22 cellular contexts compared by ENCODE assay signal in genomic region chr7:92934096-92934495, GRCh38.
DNase-seq lines count a peak whose midpoint lies in the region; ATAC-seq and TF ChIP-seq lines count a peak whose summit lies in the region.
"Had no signal": no experiment of that assay in that cellular context is flagged by ENCODE, and none has a peak within 500 bp of the region (broad histone marks: within the 10 kb centered on the region; RNA-seq: fewer than 3 reads in every experiment).

No MANE protein-coding gene starts in this region.

- peak overlapping the region; percentile 55 for H3K4me2 ChIP-seq in PC-3 (ENCODE audit: low read length)
- H3K4me2 ChIP-seq: BLaER1 treated with 17β-estradiol and CSF1 and Interleukin-3, amounts not matched to agents 10 nM and 100 nM had no signal

- H3F3A ChIP-seq in PC-3 (ENCODE audit: low read length, unreplicated experiment), result no peaks in the 10 kb centered on the region

- H3K27me3 ChIP-seq in PC-3 (ENCODE audit: low read length), result no peaks in the 10 kb centered on the region
- H3K27me3 ChIP-seq: BLaER1 treated with 17β-estradiol and CSF1 and Interleukin-3, amounts not matched to agents 10 nM and 100 nM; SJCRH30 had no signal

- no peak overlapping the region for H3K4me3 Mint-ChIP-seq in Calu3 (ENCODE audit: low read depth, unreplicated experiment)
- H3K4me3 Mint-ChIP-seq in progenitor cell of endocrine pancreas (ENCODE audit: low read depth), result no peak overlapping the region
- H3K4me3 Mint-ChIP-seq in activated CD4-positive, alpha-beta T cell treated with anti-CD3 and anti-CD28 coated beads, Interleukin-2, amount 10 ng/mL, durations not matched to agents 7 days and 5 days, result no peak overlapping the region
- H3K4me3 Mint-ChIP-seq: CD8-positive, alpha-beta memory T cell; HFFc6; IgD-negative memory B cell had no signal

- H3K9me3 Mint-ChIP-seq in Calu3 (ENCODE audit: low read depth, unreplicated experiment), result peaks cover 7% of the 10 kb centered on the region
- peaks cover 9% of the 10 kb centered on the region for H3K9me3 Mint-ChIP-seq in progenitor cell of endocrine pancreas (ENCODE audit: low read depth)
- peaks cover 28% of the 10 kb centered on the region for H3K9me3 Mint-ChIP-seq in activated CD4-positive, alpha-beta T cell treated with anti-CD3 and anti-CD28 coated beads, Interleukin-2, amount 10 ng/mL, durations not matched to agents 7 days and 5 days

- H3K27me3 Mint-ChIP-seq in Calu3 (ENCODE audit: unreplicated experiment), result no peaks in the 10 kb centered on the region
- no peaks in the 10 kb centered on the region for H3K27me3 Mint-ChIP-seq in progenitor cell of endocrine pancreas
- peaks cover 6% of the 10 kb centered on the region for H3K27me3 Mint-ChIP-seq in activated CD4-positive, alpha-beta T cell treated with anti-CD3 and anti-CD28 coated beads, Interleukin-2, amount 10 ng/mL, durations not matched to agents 7 days and 5 days

- no TSS peak for BruUV-seq in Calu3 (replicated peaks; lab: Mats Ljungman, UMichigan)
- BruUV-seq in PC-3 (replicated peaks; lab: Mats Ljungman, UMichigan), result no TSS peak

- ATAC-seq in PC-3, result peak; percentile 97
- ATAC-seq in GM19395 (IDR thresholded peaks at IDR 0.05; ENCODE audit: unreplicated experiment), result no peak
- ATAC-seq in mucosa of descending colon, result no peak

- POLR2A ChIA-PET in PC-3 (lab: Charles Lee; ENCODE audit: unreplicated experiment), result interaction anchor here (1.1 kb wide), 1 partner anchor 78 kb away, joined by 3 read pairs; no protein-coding TSS in a partner anchor
- POLR2A ChIA-PET in activated CD4-positive, alpha-beta T cell treated with anti-CD3 and anti-CD28 coated beads, Interleukin-2, amount 10 ng/mL, durations not matched to agents 7 days and 5 days (lab: Charles Lee), result no interaction called here

- no peak for TF ChIP-seq CTCF in Calu3 (IDR thresholded peaks at IDR 0.05; ENCODE audit: unreplicated experiment)
- no peak for TF ChIP-seq CTCF in PC-3 (conservative IDR thresholded peaks at IDR 0.05; ENCODE audit: low read depth, low read length)
- TF ChIP-seq CTCF in progenitor cell of endocrine pancreas (IDR thresholded peaks at IDR 0.05; ENCODE audit: unreplicated experiment), result no peak
- TF ChIP-seq CTCF in mucosa of descending colon (IDR thresholded peaks at IDR 0.05), result no peak

- intact Hi-C loops in Calu3 (cut with micrococcal nuclease; ENCODE audit: unreplicated experiment) (no loop called here), PC-3 (cut with micrococcal nuclease) (no loop called here), mucosa of descending colon (cut with DNase I, micrococcal nuclease) (no loop called here)

- H2AFZ ChIP-seq in PC-3 (ENCODE audit: low read length), result no peak overlapping the region

- no peak overlapping the region for H3K4me3 ChIP-seq in PC-3 (ENCODE audit: low read length)
- H3K4me3 ChIP-seq in mucosa of descending colon, result no peak overlapping the region
- H3K4me3 ChIP-seq: BLaER1 treated with 17β-estradiol and CSF1 and Interleukin-3, amounts not matched to agents 10 nM and 100 nM; SJCRH30 had no signal

- no peaks in the 10 kb centered on the region for H3K9me2 ChIP-seq in PC-3 (replicated peaks; ENCODE audit: low read length)

- DNase-seq in Calu3 (peak; percentile 5), PC-3 (peak; percentile 95), epithelial cell of prostate (ENCODE audit: low read depth, low spot score) (peak; percentile 73), progenitor cell of endocrine pancreas (ENCODE audit: low spot score, unreplicated experiment) (no peak), mucosa of descending colon (no peak), AG20443 (ENCODE audit: low spot score) (no peak)
- no peak for DNase-seq in activated CD4-positive, alpha-beta T cell treated with anti-CD3 and anti-CD28 coated beads, Interleukin-2, amount 10 ng/mL, durations not matched to agents 7 days and 5 days
- DNase-seq: CD8-positive, alpha-beta memory T cell; DND-41; H7; HFFc6; Karpas-422; MM.1S; NCI-H1105; NCI-H1694; NCI-H510A treated with DMSO at 0.1 percent for 48 hours; NCI-H774; SJCRH30 had no signal

- H3K36me3 Mint-ChIP-seq in Calu3 (ENCODE audit: insufficient read depth, unreplicated experiment), result no peaks in the 10 kb centered on the region
- no peaks in the 10 kb centered on the region for H3K36me3 Mint-ChIP-seq in progenitor cell of endocrine pancreas (ENCODE audit: insufficient read depth)
- no peaks in the 10 kb centered on the region for H3K36me3 Mint-ChIP-seq in activated CD4-positive, alpha-beta T cell treated with anti-CD3 and anti-CD28 coated beads, Interleukin-2, amount 10 ng/mL, durations not matched to agents 7 days and 5 days (ENCODE audit: low read depth)

- H3K27ac Mint-ChIP-seq in Calu3 (ENCODE audit: unreplicated experiment) (no peak overlapping the region), progenitor cell of endocrine pancreas (peak overlapping the region; percentile 7)
- H3K27ac Mint-ChIP-seq in activated CD4-positive, alpha-beta T cell treated with anti-CD3 and anti-CD28 coated beads, Interleukin-2, amount 10 ng/mL, durations not matched to agents 7 days and 5 days, result no peak overlapping the region
- H3K27ac Mint-ChIP-seq: CD8-positive, alpha-beta memory T cell; HFFc6; IgD-negative memory B cell had no signal

- no peaks in the 10 kb centered on the region for H4K20me1 ChIP-seq in PC-3 (ENCODE audit: low read length)
- H4K20me1 ChIP-seq: BLaER1 treated with 17β-estradiol and CSF1 and Interleukin-3, amounts not matched to agents 10 nM and 100 nM had no signal

- H3K9ac ChIP-seq in PC-3 (ENCODE audit: low read length), result no peak overlapping the region
- H3K9ac ChIP-seq: BLaER1 treated with 17β-estradiol and CSF1 and Interleukin-3, amounts not matched to agents 10 nM and 100 nM had no signal

- no peaks in the 10 kb centered on the region for H3K9me3 ChIP-seq in PC-3 (ENCODE audit: low read length)
- no peaks in the 10 kb centered on the region for H3K9me3 ChIP-seq in mucosa of descending colon

- H3K4me1 Mint-ChIP-seq in Calu3 (ENCODE audit: low read depth, unreplicated experiment), result peaks cover 12% of the 10 kb centered on the region
- H3K4me1 Mint-ChIP-seq in progenitor cell of endocrine pancreas (ENCODE audit: low read depth), result peaks cover 8% of the 10 kb centered on the region
- no peaks in the 10 kb centered on the region for H3K4me1 Mint-ChIP-seq in activated CD4-positive, alpha-beta T cell treated with anti-CD3 and anti-CD28 coated beads, Interleukin-2, amount 10 ng/mL, durations not matched to agents 7 days and 5 days
- H3K4me1 Mint-ChIP-seq: CD8-positive, alpha-beta memory T cell had no signal

- CTCF ChIA-PET in Calu3 (lab: Charles Lee), result no interaction called here
- CTCF ChIA-PET in PC-3 (lab: Charles Lee), result interaction anchor here (0.6 kb wide), 1 partner anchor 101 kb away, joined by 3 read pairs; no protein-coding TSS in a partner anchor
- CTCF ChIA-PET in activated CD4-positive, alpha-beta T cell treated with anti-CD3 and anti-CD28 coated beads, Interleukin-2, amount 10 ng/mL, durations not matched to agents 7 days and 5 days (lab: Charles Lee), result no interaction called here

- peaks cover 16% of the 10 kb centered on the region for H3K4me1 ChIP-seq in PC-3 (ENCODE audit: insufficient read depth, low read length)
- H3K4me1 ChIP-seq in mucosa of descending colon (ENCODE audit: low read depth), result no peaks in the 10 kb centered on the region
- H3K4me1 ChIP-seq: SJCRH30 had no signal

- H3K27ac ChIP-seq in PC-3 (ENCODE audit: low read length) (peak overlapping the region; percentile 55), epithelial cell of prostate (peak overlapping the region; percentile 65)
- H3K27ac ChIP-seq: BLaER1 treated with 17β-estradiol and CSF1 and Interleukin-3, amounts not matched to agents 10 nM and 100 nM; HL-60; SJCRH30 had no signal

- H3K36me3 ChIP-seq in PC-3 (ENCODE audit: low read depth, low read length) (peaks cover 4% of the 10 kb centered on the region; the same call in 1 of the 2 replicates), mucosa of descending colon (ENCODE audit: low read depth) (no peaks in the 10 kb centered on the region)
- H3K36me3 ChIP-seq: SJCRH30 had no signal

- no peaks in the 10 kb centered on the region for H3K79me2 ChIP-seq in PC-3 (ENCODE audit: low read length)

Comparison
In these comparisons a context has a peak if more than half of its experiments do, and no peak if none do; other contexts are left out.
1. DNase-seq: peak in Calu3 (single experiment), PC-3 (single experiment) and epithelial cell of prostate (single experiment); none in progenitor cell of endocrine pancreas (single experiment), activated CD4-positive, alpha-beta T cell treated with anti-CD3 and anti-CD28 coated beads, Interleukin-2, amount 10 ng/mL, durations not matched to agents 7 days and 5 days (single experiment), mucosa of descending colon (0 of 3) and AG20443 (single experiment).